ENCODE assay signal across 9 cellular contexts in genomic region chr9:31210982-31211570, GRCh38.
A peak's percentile ranks its signal among the peaks of the same experiment; 100 is the strongest.
DNase-seq lines count a peak whose midpoint lies in the region; ATAC-seq and TF ChIP-seq lines count a peak whose summit lies in the region.
"Had no signal": no experiment of that assay in that cellular context is flagged by ENCODE, and none has a peak within 500 bp of the region (broad histone marks: within the 10 kb centered on the region; RNA-seq: fewer than 3 reads in every experiment).

No MANE protein-coding gene starts in this region.

- intact Hi-C loops in esophagus squamous epithelium (cut with DNase I), result no loop called here

- TF ChIP-seq CTCF in esophagus squamous epithelium (IDR thresholded peaks at IDR 0.05), result no peak

- H3K9me3 ChIP-seq in esophagus squamous epithelium, result no peaks in the 10 kb centered on the region

- no peaks in the 10 kb centered on the region for H3K36me3 ChIP-seq in esophagus squamous epithelium
- H3K36me3 ChIP-seq: cardiac muscle cell had no signal

- H3K4me1 ChIP-seq in esophagus squamous epithelium, result no peaks in the 10 kb centered on the region

- no peak overlapping the region for H3K4me3 ChIP-seq in esophagus squamous epithelium
- H3K4me3 ChIP-seq: cardiac muscle cell had no signal

- WGBS in esophagus squamous epithelium, 2 donors, result 55 to 81% methylated on average over 9 of the region's 9 CpGs

- no peaks in the 10 kb centered on the region for H3K27me3 ChIP-seq in esophagus squamous epithelium
- H3K27me3 ChIP-seq: cardiac muscle cell had no signal

- no peak for TF ChIP-seq POLR2A in esophagus squamous epithelium (IDR thresholded peaks at IDR 0.05)

- no peak overlapping the region for H3K27ac ChIP-seq in esophagus squamous epithelium
- H3K27ac ChIP-seq: cardiac muscle cell had no signal

- DNase-seq in activated CD4-positive, alpha-beta T cell treated with anti-CD3 and anti-CD28 coated beads for 48 hours, result peak; percentile 26
- DNase-seq in activated CD4-positive, alpha-beta T cell treated with anti-CD3 and anti-CD28 coated beads, Interleukin-2, amount 50 U/mL, for 1 hour, result no peak
- DNase-seq in activated T-cell treated with anti-CD3 and anti-CD28 coated beads, Interleukin-2, amount 50 U/mL, for 48 hours, result peak; percentile 33 to 34
- DNase-seq in stimulated activated CD4-positive, alpha-beta T cell treated with anti-CD3 and anti-CD28 coated beads, Interleukin-2, amount 100 ng/mL, for 24 hours, result peak; percentile 17
- DNase-seq in COR-L47 (lab: John Stamatoyannopoulos, UW) (no peak), esophagus squamous epithelium (lab: John Stamatoyannopoulos, UW) (no peak), NCI-H345 treated with DMSO at 0.1 percent for 48 hours (lab: John Stamatoyannopoulos, UW; ENCODE audit: unreplicated experiment) (no peak)

- ATAC-seq in HG02884 (IDR thresholded peaks at IDR 0.05; ENCODE audit: unreplicated experiment), result peak; percentile 85

Comparison
In these comparisons a context has a peak if more than half of its experiments do, and no peak if none do; other contexts are left out.
1. DNase-seq: peak in activated CD4-positive, alpha-beta T cell treated with anti-CD3 and anti-CD28 coated beads for 48 hours (single experiment), activated T-cell treated with anti-CD3 and anti-CD28 coated beads, Interleukin-2, amount 50 U/mL, for 48 hours (2 of 2) and stimulated activated CD4-positive, alpha-beta T cell treated with anti-CD3 and anti-CD28 coated beads, Interleukin-2, amount 100 ng/mL, for 24 hours (2 of 2); none in activated CD4-positive, alpha-beta T cell treated with anti-CD3 and anti-CD28 coated beads, Interleukin-2, amount 50 U/mL, for 1 hour (single experiment), COR-L47 (single experiment), esophagus squamous epithelium (single experiment) and NCI-H345 treated with DMSO at 0.1 percent for 48 hours (single experiment).